Comparison of ENCODE assay signal across 17 cellular contexts in the genomic region with DNA sequence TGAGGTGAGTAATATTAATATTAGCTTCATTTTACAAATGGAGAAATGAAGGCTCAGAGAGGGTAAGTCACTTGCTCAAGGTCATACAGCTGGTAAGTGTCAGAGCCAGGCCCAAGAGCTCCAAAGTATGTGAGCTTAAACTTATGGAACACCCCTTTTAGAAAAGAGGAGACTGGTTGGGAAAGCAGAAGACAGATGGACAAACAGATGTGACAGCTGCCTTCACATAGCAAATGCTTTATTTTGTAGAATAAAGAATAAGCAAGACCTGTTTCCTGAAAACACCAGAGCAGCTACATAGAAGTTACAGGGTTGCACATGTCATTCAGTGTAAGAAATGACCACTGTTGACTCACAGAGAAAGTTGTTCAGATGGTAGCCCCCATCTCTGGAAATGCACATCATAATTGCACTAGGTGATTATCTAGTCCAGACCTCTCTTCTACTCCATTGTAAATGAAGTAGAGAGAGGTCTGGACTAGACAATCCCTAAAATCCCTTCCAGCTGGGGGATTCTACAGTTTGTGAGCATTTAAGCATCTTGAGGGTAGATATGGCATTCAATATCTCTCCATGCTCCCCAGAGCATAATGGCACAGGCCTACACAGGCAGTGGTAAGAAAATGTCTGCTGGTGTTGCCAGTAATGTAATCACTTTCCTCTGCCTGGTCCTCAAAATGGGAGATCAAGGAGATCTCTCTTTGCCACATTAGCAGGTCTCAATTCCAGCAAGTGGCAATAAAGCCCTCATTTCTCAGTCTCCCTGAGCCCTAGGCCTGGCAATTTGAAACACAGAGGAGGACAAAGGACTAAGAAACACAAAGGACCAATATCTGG.
"Had no signal": no experiment of that assay in that cellular context is flagged by ENCODE, and none has a peak within 500 bp of the region (broad histone marks: within the 10 kb centered on the region; RNA-seq: fewer than 3 reads in every experiment).

No MANE protein-coding gene starts in this region.

- H3K27me3 ChIP-seq: right atrium auricular region, suprapubic skin, upper lobe of left lung had no signal

- H3K36me3 ChIP-seq: left ventricle myocardium inferior, right atrium auricular region, suprapubic skin, upper lobe of left lung, WERI-Rb-1 had no signal

- ATAC-seq: natural killer cell treated with Interleukin-12 subunit alpha and Interleukin-12 subunit beta and Interleukin-15 and Interleukin-18, amount 100 ng/mL, for 72 hours; T-helper 17 cell had no signal

- DNase-seq: activated CD4-positive, alpha-beta memory T cell treated with anti-CD3 and anti-CD28 coated beads, Interleukin-2, amount 10 ng/mL, durations not matched to agents 7 days and 5 days; activated effector memory CD4-positive, alpha-beta T cell treated with Interleukin-2 at 50 U/mL for 16 hours; activated naive CD4-positive, alpha-beta T cell treated with anti-CD3 and anti-CD28 coated beads, Interleukin-2, amount 50 U/mL, for 16 hours; activated T-cell treated with anti-CD3 and anti-CD28 coated beads, Interleukin-2, amount 50 U/mL, for 24 hours; hippocampal formation; left ventricle myocardium inferior; occipital lobe; stimulated activated CD4-positive, alpha-beta T cell treated with anti-CD3 and anti-CD28 coated beads, Interleukin-4, amount 100 ng/mL, for 24 hours; stimulated activated naive CD4-positive, alpha-beta T cell treated with Interleukin-2 at 50 U/mL for 16 hours; T-helper 17 cell; upper lobe of left lung; WERI-Rb-1 had no signal

- H3K9me3 ChIP-seq: left ventricle myocardium inferior, right atrium auricular region, suprapubic skin, upper lobe of left lung had no signal

- H3K27me3 Mint-ChIP-seq: activated T-cell treated with anti-CD3 and anti-CD28 coated beads, Interleukin-2, amount 50 U/mL, for 24 hours; progenitor cell of endocrine pancreas had no signal

- H3K4me1 Mint-ChIP-seq: activated CD4-positive, alpha-beta memory T cell treated with anti-CD3 and anti-CD28 coated beads, Interleukin-2, amount 10 ng/mL, durations not matched to agents 7 days and 5 days had no signal

- H3K4me3 ChIP-seq: left ventricle myocardium inferior, right atrium auricular region, skin epidermis, suprapubic skin, upper lobe of left lung had no signal

- H3K36me3 Mint-ChIP-seq: natural killer cell treated with Interleukin-12 subunit alpha and Interleukin-12 subunit beta and Interleukin-15 and Interleukin-18, amount 100 ng/mL, for 72 hours had no signal

- H3K27ac ChIP-seq: right atrium auricular region, suprapubic skin, upper lobe of left lung, WERI-Rb-1 had no signal

- H3K9me3 Mint-ChIP-seq: activated CD4-positive, alpha-beta memory T cell treated with anti-CD3 and anti-CD28 coated beads, Interleukin-2, amount 10 ng/mL, durations not matched to agents 7 days and 5 days; activated T-cell treated with anti-CD3 and anti-CD28 coated beads, Interleukin-2, amount 50 U/mL, for 24 hours; natural killer cell treated with Interleukin-12 subunit alpha and Interleukin-12 subunit beta and Interleukin-15 and Interleukin-18, amount 100 ng/mL, for 72 hours had no signal

- H3K27ac Mint-ChIP-seq: activated CD4-positive, alpha-beta memory T cell treated with anti-CD3 and anti-CD28 coated beads, Interleukin-2, amount 10 ng/mL, durations not matched to agents 7 days and 5 days; activated T-cell treated with anti-CD3 and anti-CD28 coated beads, Interleukin-2, amount 50 U/mL, for 24 hours; natural killer cell treated with Interleukin-12 subunit alpha and Interleukin-12 subunit beta and Interleukin-15 and Interleukin-18, amount 100 ng/mL, for 72 hours; progenitor cell of endocrine pancreas; T-helper 17 cell had no signal

- H3K4me3 Mint-ChIP-seq: activated CD4-positive, alpha-beta memory T cell treated with anti-CD3 and anti-CD28 coated beads, Interleukin-2, amount 10 ng/mL, durations not matched to agents 7 days and 5 days; activated T-cell treated with anti-CD3 and anti-CD28 coated beads, Interleukin-2, amount 50 U/mL, for 24 hours; natural killer cell treated with Interleukin-12 subunit alpha and Interleukin-12 subunit beta and Interleukin-15 and Interleukin-18, amount 100 ng/mL, for 72 hours; T-helper 17 cell had no signal
